In genomic region chr14:50067723-50068495, GRCh38 we compare ENCODE assay signal across 1 cellular context.
TF ChIP-seq lines count a peak whose summit lies in the region.

No MANE protein-coding gene starts in this region.

TF ChIP-seq in HepG2, 621 proteins besides CTCF, POLR2A, EP300 and RAD21 (continued from another document and continues in another):
- no peak for TF ChIP-seq MTERF4 (CRISPR knock-in tag; IDR thresholded peaks at IDR 0.05)
- TF ChIP-seq PRDM10 (CRISPR knock-in tag; IDR thresholded peaks at IDR 0.05; ENCODE audit: low read depth) = no peak
- TF ChIP-seq ISL2 (CRISPR knock-in tag; IDR thresholded peaks at IDR 0.05) = no peak
- TF ChIP-seq RFX1 (IDR thresholded peaks at IDR 0.05) = no peak
- no peak for TF ChIP-seq MTA3 (CRISPR knock-in tag; IDR thresholded peaks at IDR 0.05)
- TF ChIP-seq ZBTB26 (CRISPR knock-in tag; IDR thresholded peaks at IDR 0.05; ENCODE audit: borderline replicate concordance) = 0 out of 2 replicates have a peak, but pooled peaks have one; percentile 29
- TF ChIP-seq GABPB1 (CRISPR knock-in tag; IDR thresholded peaks at IDR 0.05) = no peak
- 0 out of 2 replicates have a peak, but pooled peaks have one; percentile 24 for TF ChIP-seq ELF3 (CRISPR knock-in tag; IDR thresholded peaks at IDR 0.05)
- TF ChIP-seq NKX3-1 (CRISPR knock-in tag; IDR thresholded peaks at IDR 0.05) = no peak
- no peak for TF ChIP-seq ZNF670 (CRISPR knock-in tag; IDR thresholded peaks at IDR 0.05; ENCODE audit: borderline replicate concordance)
- no peak for TF ChIP-seq MLX (CRISPR knock-in tag; IDR thresholded peaks at IDR 0.05)
- peak; percentile 49 for TF ChIP-seq PHF5A (CRISPR knock-in tag; IDR thresholded peaks at IDR 0.05; ENCODE audit: low read depth, unreplicated experiment)
- TF ChIP-seq MAFK (conservative IDR thresholded peaks at IDR 0.05 in 1 of 2, IDR thresholded peaks at IDR 0.05 in 1 of 2; ENCODE audit: low read length in 2 of 2) = no peak
- no peak for TF ChIP-seq ZNF780A (CRISPR knock-in tag; IDR thresholded peaks at IDR 0.05)
- peak; percentile 32; the same call in 1 of the 2 replicates for TF ChIP-seq ZNF263 (CRISPR knock-in tag; IDR thresholded peaks at IDR 0.05)
- TF ChIP-seq LRRFIP1 (CRISPR knock-in tag; conservative IDR thresholded peaks at IDR 0.05) = no peak
- TF ChIP-seq ELF4 (CRISPR knock-in tag; IDR thresholded peaks at IDR 0.05; ENCODE audit: borderline replicate concordance) = no peak
- no peak for TF ChIP-seq ZNF24 (IDR thresholded peaks at IDR 0.05)
- TF ChIP-seq ZNF142 (CRISPR knock-in tag; IDR thresholded peaks at IDR 0.05) = no peak
- no peak for TF ChIP-seq MIER3 (CRISPR knock-in tag; IDR thresholded peaks at IDR 0.05; ENCODE audit: borderline replicate concordance)
- TF ChIP-seq ZNF367 (CRISPR knock-in tag; IDR thresholded peaks at IDR 0.05; ENCODE audit: borderline replicate concordance) = no peak
- no peak for TF ChIP-seq KDM3A (CRISPR knock-in tag; IDR thresholded peaks at IDR 0.05; ENCODE audit: low read depth)
- peak; percentile 32; the same call in 1 of the 2 replicates for TF ChIP-seq HOMEZ (CRISPR knock-in tag; IDR thresholded peaks at IDR 0.05; ENCODE audit: low read depth)
- no peak for TF ChIP-seq RCOR2 (CRISPR knock-in tag; IDR thresholded peaks at IDR 0.05)
- no peak for TF ChIP-seq ZNF549 (CRISPR knock-in tag; IDR thresholded peaks at IDR 0.05)
- TF ChIP-seq ZNF317 (CRISPR knock-in tag; IDR thresholded peaks at IDR 0.05) = no peak
- no peak for TF ChIP-seq RNF2 (conservative IDR thresholded peaks at IDR 0.05; ENCODE audit: low read depth)
- no peak for TF ChIP-seq RFX3 (CRISPR knock-in tag; IDR thresholded peaks at IDR 0.05)
- TF ChIP-seq TSC22D2 (CRISPR knock-in tag; IDR thresholded peaks at IDR 0.05; ENCODE audit: borderline replicate concordance) = no peak
- TF ChIP-seq FOXJ3 (CRISPR knock-in tag; IDR thresholded peaks at IDR 0.05; ENCODE audit: borderline replicate concordance) = no peak
- TF ChIP-seq MAFG (CRISPR knock-in tag; IDR thresholded peaks at IDR 0.05) = no peak
- TF ChIP-seq ZNF781 (CRISPR knock-in tag; IDR thresholded peaks at IDR 0.05; ENCODE audit: borderline replicate concordance, not compliant biosample characterization) = no peak
- TF ChIP-seq KLF15 (CRISPR knock-in tag; IDR thresholded peaks at IDR 0.05; ENCODE audit: borderline replicate concordance) = no peak
- no peak for TF ChIP-seq ZNF333 (CRISPR knock-in tag; IDR thresholded peaks at IDR 0.05; ENCODE audit: borderline replicate concordance)
- TF ChIP-seq ZNF552 (CRISPR knock-in tag; IDR thresholded peaks at IDR 0.05; ENCODE audit: borderline replicate concordance) = no peak
- no peak for TF ChIP-seq ZNF329 (CRISPR knock-in tag; IDR thresholded peaks at IDR 0.05; ENCODE audit: low read depth)
- 0 out of 2 replicates have a peak, but pooled peaks have one; percentile 35 for TF ChIP-seq ZNF292 (CRISPR knock-in tag; IDR thresholded peaks at IDR 0.05; ENCODE audit: borderline replicate concordance, low read depth)
- no peak for TF ChIP-seq KLF6 (CRISPR knock-in tag; IDR thresholded peaks at IDR 0.05)
- no peak for TF ChIP-seq TBX3 (IDR thresholded peaks at IDR 0.05; ENCODE audit: borderline replicate concordance)
- no peak for TF ChIP-seq SRSF9 (IDR thresholded peaks at IDR 0.05; ENCODE audit: borderline replicate concordance, insufficient read depth, low read depth, low read length, poor library complexity, severe bottlenecking)
- no peak for TF ChIP-seq PCBP2 (optimal IDR thresholded peaks at IDR 0.05; ENCODE audit: low read depth, low read length, poor library complexity, severe bottlenecking)
- TF ChIP-seq ZSCAN21 (CRISPR knock-in tag; IDR thresholded peaks at IDR 0.05; ENCODE audit: borderline replicate concordance) = no peak
- TF ChIP-seq RELA (CRISPR knock-in tag; IDR thresholded peaks at IDR 0.05) = no peak
- no peak for TF ChIP-seq ZNF83 (CRISPR knock-in tag; IDR thresholded peaks at IDR 0.05; ENCODE audit: borderline replicate concordance)
- TF ChIP-seq RBM22 (optimal IDR thresholded peaks at IDR 0.05; ENCODE audit: low read length) = no peak
- no peak for TF ChIP-seq THAP9 (CRISPR knock-in tag; IDR thresholded peaks at IDR 0.05; ENCODE audit: borderline replicate concordance)
- no peak for TF ChIP-seq SP4 (CRISPR knock-in tag; IDR thresholded peaks at IDR 0.05)
- TF ChIP-seq ZNF644 (CRISPR knock-in tag; IDR thresholded peaks at IDR 0.05; ENCODE audit: low read depth) = peak; percentile 33; the same call in 1 of the 2 replicates
